10 cellular contexts compared by ENCODE assay signal in the genomic region with DNA sequence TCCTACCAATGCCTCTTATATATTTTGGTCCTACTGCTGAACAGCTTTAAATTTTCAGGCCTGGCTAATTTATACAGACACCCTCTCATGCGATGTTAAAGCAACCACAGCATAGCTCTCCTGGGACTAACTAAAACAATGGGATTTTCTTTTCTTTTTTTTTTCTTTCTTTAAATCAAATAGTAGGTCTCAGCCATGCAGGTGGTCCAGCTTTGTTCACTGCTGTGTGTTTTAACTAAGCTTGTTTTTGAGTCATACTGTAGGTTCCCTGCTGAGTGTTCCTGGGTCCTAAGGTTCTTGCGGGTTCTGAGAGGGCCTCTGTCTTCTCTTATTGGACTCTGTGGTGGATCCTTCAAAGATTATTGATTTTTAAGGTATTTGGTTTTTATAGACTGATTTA.
"Had no signal": no experiment of that assay in that cellular context is flagged by ENCODE, and none has a peak within 500 bp of the region (broad histone marks: within the 10 kb centered on the region; RNA-seq: fewer than 3 reads in every experiment).

No MANE protein-coding gene starts in this region.

- H3K27ac Mint-ChIP-seq: GM23338, H9, HFFc6 had no signal

- H3K36me3 ChIP-seq: HAP-1 had no signal

- ATAC-seq: GM23338, HCT116 had no signal

- H3K4me1 Mint-ChIP-seq: GM23338 had no signal

- H3K9me3 ChIP-seq: HAP-1 had no signal

- H3K4me1 ChIP-seq: HAP-1 had no signal

- FAIRE-seq: H1, H54 had no signal

- H3K9ac ChIP-seq: GM23248 had no signal

- H3K4me3 Mint-ChIP-seq: GM23338, H9, HFFc6 had no signal

- H2AFZ ChIP-seq: GM23248, GM23338 had no signal

- H3K4me3 ChIP-seq: GM23248, GM23338, HAP-1 had no signal

- DNase-seq: GM23248, GOT3, H9, HCEC 1CT, HFFc6 had no signal

- H3K4me2 ChIP-seq: GM23338 had no signal

- H3K27ac ChIP-seq: GM23248 had no signal
